Comparison of ENCODE assay signal across 19 cellular contexts in genomic region chr16:58411336-58411735, GRCh38. TPM values are rescaled to one million over a fixed set of nuclear protein-coding genes. Genes with fewer than 3 reads are reported as not detected.
A peak's percentile ranks its signal among the peaks of the same experiment; 100 is the strongest.
DNase-seq lines count a peak whose midpoint lies in the region; ATAC-seq and TF ChIP-seq lines count a peak whose summit lies in the region.
"Had no signal": no experiment of that assay in that cellular context is flagged by ENCODE, and none has a peak within 500 bp of the region (broad histone marks: within the 10 kb centered on the region; RNA-seq: fewer than 3 reads in every experiment).

No MANE protein-coding gene starts in this region.

- ATAC-seq in heart right ventricle, result no peak
- ATAC-seq: PC-3 had no signal

- H3K27me3 ChIP-seq in heart right ventricle, result no peaks in the 10 kb centered on the region
- H3K27me3 ChIP-seq in BLaER1 treated with 17β-estradiol and CSF1 and Interleukin-3, amounts not matched to agents 10 nM and 100 nM, result no peaks in the 10 kb centered on the region

- H3K4me1 Mint-ChIP-seq in type B pancreatic cell (ENCODE audit: unreplicated experiment), result peaks cover 8% of the 10 kb centered on the region

- no peaks in the 10 kb centered on the region; a peak in 1 of 22 replicates for H4K20me1 ChIP-seq in BLaER1 treated with 17β-estradiol and CSF1 and Interleukin-3, amounts not matched to agents 10 nM and 100 nM

- H3K4me3 Mint-ChIP-seq in type B pancreatic cell, result no peak overlapping the region
- H3K4me3 Mint-ChIP-seq: IgD-negative memory B cell had no signal

- intact Hi-C loops in heart right ventricle (cut with DNase I), result loop anchor here in 3 of 10 donors (5.0 to 10.0 kb wide), 2 partner anchors 64 to 67 kb away; no protein-coding TSS in a partner anchor
- intact Hi-C loops in cardiac septum (cut with DNase I), result no loop called here

- H3K27me3 Mint-ChIP-seq in type B pancreatic cell, result no peaks in the 10 kb centered on the region
- H3K27me3 Mint-ChIP-seq: IgD-negative memory B cell had no signal

- TF ChIP-seq CTCF in heart right ventricle (IDR thresholded peaks at IDR 0.05) (no peak), type B pancreatic cell (conservative IDR thresholded peaks at IDR 0.05) (no peak), foreskin fibroblast (IDR thresholded peaks at IDR 0.05; ENCODE audit: low read depth, low read length) (no peak)

- H3K4me2 ChIP-seq in BLaER1 treated with 17β-estradiol and CSF1 and Interleukin-3, amounts not matched to agents 10 nM and 100 nM, result peak overlapping the region; percentile 51 to 81 (median 62)
- H3K4me2 ChIP-seq: SK-N-SH had no signal

- H3K9me3 ChIP-seq in heart right ventricle, result no peaks in the 10 kb centered on the region
- 0 out of 22 replicates have a peak, but pooled peaks cover 0 to 5% (median 0%) of the 10 kb centered on the region in 11 experiments for H3K9me3 ChIP-seq in BLaER1 treated with 17β-estradiol and CSF1 and Interleukin-3, amounts not matched to agents 10 nM and 100 nM (replicated peaks in 1 of 11)
- H3K9me3 ChIP-seq: SK-N-SH had no signal

- no peaks in the 10 kb centered on the region for H3K36me3 ChIP-seq in heart right ventricle
- H3K36me3 ChIP-seq in BLaER1 treated with 17β-estradiol and CSF1 and Interleukin-3, amounts not matched to agents 10 nM and 100 nM, result peaks cover 0 to 8% (median 0%) of the 10 kb centered on the region in 11 experiments; a peak in 4 of 22 replicates

- 96 to 98% methylated on average over 2 of the region's 2 CpGs for WGBS in heart right ventricle, 2 donors

- no peaks in the 10 kb centered on the region for H3K9me3 Mint-ChIP-seq in type B pancreatic cell
- H3K9me3 Mint-ChIP-seq: IgD-negative memory B cell had no signal

- H3K36me3 Mint-ChIP-seq in type B pancreatic cell, result no peaks in the 10 kb centered on the region
- H3K36me3 Mint-ChIP-seq: IgD-negative memory B cell had no signal

- H3K27ac ChIP-seq in heart right ventricle (peak overlapping the region in 9 of 10 donors; percentile 62 to 95 (median 89)), caudate nucleus (ENCODE audit: low read depth, low read length) (peak overlapping the region; percentile 46)
- peak overlapping the region in 1 of 11 experiments; percentile 18; a peak in 1 of 22 replicates for H3K27ac ChIP-seq in BLaER1 treated with 17β-estradiol and CSF1 and Interleukin-3, amounts not matched to agents 10 nM and 100 nM

- no peak overlapping the region for H3K9ac ChIP-seq in BLaER1 treated with 17β-estradiol and CSF1 and Interleukin-3, amounts not matched to agents 10 nM and 100 nM
- H3K9ac ChIP-seq: SK-N-SH had no signal

- peaks cover 9 to 64% (median 18%) of the 10 kb centered on the region in 9 donors for H3K4me1 ChIP-seq in heart right ventricle
- peaks cover 47 to 90% (median 81%) of the 10 kb centered on the region in 10 experiments for H3K4me1 ChIP-seq in BLaER1 treated with 17β-estradiol and CSF1 and Interleukin-3, amounts not matched to agents 10 nM and 100 nM

- no peak for DNase-seq in heart right ventricle
- DNase-seq in cardiac septum (ENCODE audit: low spot score), result no peak
- no peak for DNase-seq in caudate nucleus (lab: John Stamatoyannopoulos, UW)
- no peak for DNase-seq in type B pancreatic cell (ENCODE audit: extremely low spot score, unreplicated experiment)
- no peak for DNase-seq in foreskin fibroblast
- DNase-seq in anterior cingulate cortex (lab: John Stamatoyannopoulos, UW), result no peak
- DNase-seq: DMS79, Kasumi-1, NCI-H1694 treated with DMSO at 0.1 percent for 48 hours, NCI-H2081 treated with DMSO at 0.1 percent for 48 hours, NCI-H2171 treated with DMSO at 0.1 percent for 48 hours, NCI-H446, NCI-H526 treated with DMSO at 0.1 percent for 48 hours, RPMI8226, SIG-M5, SK-N-SH had no signal

- H3K27ac Mint-ChIP-seq in type B pancreatic cell, result peak overlapping the region; percentile 35

- H3K4me3 ChIP-seq in heart right ventricle (no peak overlapping the region), foreskin fibroblast (ENCODE audit: low read depth in 1 of 2, low read length in 2 of 2) (no peak overlapping the region)
- no peak overlapping the region for H3K4me3 ChIP-seq in BLaER1 treated with 17β-estradiol and CSF1 and Interleukin-3, amounts not matched to agents 10 nM and 100 nM

RNA-seq across cellular contexts. Expression of gene GINS3, which starts 19.1 kb away (rescaled TPM):
- total RNA-seq in heart right ventricle, result 1 to 10 TPM; 4.0 to 8.8 (median 5.5) TPM
- polyA plus RNA-seq in heart right ventricle, result 10 to 100 TPM in 1 of 2 donors, 1 to 10 TPM in 1; 6.9 to 13.5 TPM
- total RNA-seq in cardiac septum, result 4.7 TPM
- 6.3 and 14.7 TPM in 2 replicates for total RNA-seq in type B pancreatic cell (ENCODE audit: low replicate concordance)
